In the genomic region with DNA sequence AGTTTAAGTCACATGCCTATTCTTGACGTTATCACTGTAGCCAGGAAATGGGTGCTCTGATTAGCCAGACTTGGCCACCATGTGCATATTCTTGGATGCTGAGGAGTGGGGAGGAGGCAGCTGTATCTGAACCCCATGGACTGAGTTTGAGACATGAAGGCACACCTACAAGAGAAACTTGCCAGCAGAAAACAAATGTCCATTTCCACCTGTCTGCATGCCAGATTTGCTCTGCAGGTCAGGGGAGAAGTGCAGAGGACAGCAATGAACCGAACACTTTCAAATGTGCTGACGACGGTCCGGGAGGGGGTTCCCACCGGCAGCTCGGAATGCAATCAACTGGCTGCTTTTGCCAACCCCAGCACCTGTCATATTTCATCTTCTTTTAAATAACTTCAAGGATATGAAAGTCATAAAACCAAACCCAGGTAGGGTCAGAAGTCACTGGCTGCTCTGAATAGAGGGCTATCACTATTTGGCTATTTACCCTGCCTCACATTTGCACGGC, we compare ENCODE assay signal across 21 cellular contexts.
DNase-seq lines count a peak whose midpoint lies in the region; ATAC-seq and TF ChIP-seq lines count a peak whose summit lies in the region.
"Had no signal": no experiment of that assay in that cellular context is flagged by ENCODE, and none has a peak within 500 bp of the region (broad histone marks: within the 10 kb centered on the region; RNA-seq: fewer than 3 reads in every experiment).

No MANE protein-coding gene starts in this region.

- no peaks in the 10 kb centered on the region for H3K9me2 ChIP-seq in MM.1S (replicated peaks; ENCODE audit: insufficient read depth, low read length)

- no peaks in the 10 kb centered on the region for H3K4me1 Mint-ChIP-seq in T-cell
- H3K4me1 Mint-ChIP-seq: CD14-positive monocyte; CD8-positive, alpha-beta memory T cell had no signal

- no peak for ATAC-seq in HG03108 (IDR thresholded peaks at IDR 0.05; ENCODE audit: unreplicated experiment)
- no peak for ATAC-seq in T-cell (replicated peaks in 1 of 4)
- ATAC-seq: A549, GM23338 had no signal

- no peaks in the 10 kb centered on the region for H3K79me2 ChIP-seq in MM.1S (ENCODE audit: low read length)

- no peaks in the 10 kb centered on the region for H3K4me1 ChIP-seq in MM.1S (ENCODE audit: low read length)
- H3K4me1 ChIP-seq: A549; BE2C; BLaER1 treated with 17β-estradiol and CSF1 and Interleukin-3, amounts not matched to agents 10 nM and 100 nM had no signal

- CTCF ChIA-PET in T-cell (lab: Charles Lee) = interaction anchor here in 1 of 2 donors (0.7 kb wide), 1 partner anchor 8 kb away, joined by 3 read pairs; no protein-coding TSS in a partner anchor

- no peaks in the 10 kb centered on the region for H3K9me3 ChIP-seq in MM.1S (replicated peaks; ENCODE audit: insufficient read depth, low read length)
- H3K9me3 ChIP-seq: A549; BE2C; BLaER1 treated with 17β-estradiol and CSF1 and Interleukin-3, amounts not matched to agents 10 nM and 100 nM had no signal

- peak; percentile 56 for DNase-seq in G401 (ENCODE audit: low spot score)
- DNase-seq in MM.1S = peak; percentile 30
- peak; percentile 52 for DNase-seq in cerebellar cortex (ENCODE audit: low spot score)
- DNase-seq in LoVo (ENCODE audit: low spot score) = no peak
- DNase-seq in T-cell = no peak
- DNase-seq: 8988T; ACHN; AML-193; BE2C; CD4-positive, alpha-beta T cell; CD8-positive, alpha-beta memory T cell; DMS 273 treated with DMSO at 0.1 percent for 48 hours; DMS79; EL; GF-D8; HCEC 1CT had no signal

- no peaks in the 10 kb centered on the region for H3K27me3 Mint-ChIP-seq in T-cell
- H3K27me3 Mint-ChIP-seq: CD4-positive, alpha-beta T cell; CD8-positive, alpha-beta memory T cell had no signal

- no peak overlapping the region for H2AFZ ChIP-seq in MM.1S (ENCODE audit: low read length)
- H2AFZ ChIP-seq: GM23338 had no signal

- H3K4me3 Mint-ChIP-seq in T-cell = no peak overlapping the region
- H3K4me3 Mint-ChIP-seq: CD14-positive monocyte; CD4-positive, alpha-beta T cell; CD8-positive, alpha-beta memory T cell; GM23338 had no signal

- H3K4me3 ChIP-seq in MM.1S (ENCODE audit: low read length) = no peak overlapping the region
- H3K4me3 ChIP-seq: A549; BLaER1 treated with 17β-estradiol and CSF1 and Interleukin-3, amounts not matched to agents 10 nM and 100 nM; GM23338 had no signal

- no peaks in the 10 kb centered on the region for H3K27me3 ChIP-seq in MM.1S (replicated peaks; ENCODE audit: insufficient read depth, low read length)
- H3K27me3 ChIP-seq: BE2C; BLaER1 treated with 17β-estradiol and CSF1 and Interleukin-3, amounts not matched to agents 10 nM and 100 nM had no signal

- H4K20me1 ChIP-seq in MM.1S (ENCODE audit: insufficient read depth, low read length) = no peaks in the 10 kb centered on the region
- H4K20me1 ChIP-seq: BLaER1 treated with 17β-estradiol and CSF1 and Interleukin-3, amounts not matched to agents 10 nM and 100 nM had no signal

- POLR2A ChIA-PET in T-cell (lab: Charles Lee) = no interaction called here

- in situ Hi-C loops in G401 (cut with HindIII; ENCODE audit: low sequenced_read_pairs) = no loop called here

- H3K36me3 ChIP-seq in MM.1S (replicated peaks; ENCODE audit: insufficient read depth, low read length) = no peaks in the 10 kb centered on the region
- H3K36me3 ChIP-seq: BE2C; BLaER1 treated with 17β-estradiol and CSF1 and Interleukin-3, amounts not matched to agents 10 nM and 100 nM had no signal

- H3K9ac ChIP-seq in MM.1S (ENCODE audit: low read length) = no peak overlapping the region
- H3K9ac ChIP-seq: BLaER1 treated with 17β-estradiol and CSF1 and Interleukin-3, amounts not matched to agents 10 nM and 100 nM had no signal

- no peaks in the 10 kb centered on the region for H3F3A ChIP-seq in MM.1S (ENCODE audit: insufficient read depth, low read length)

- peaks cover 0 to 9% (median 0%) of the 10 kb centered on the region in 3 donors for H3K9me3 Mint-ChIP-seq in T-cell
- H3K9me3 Mint-ChIP-seq: CD4-positive, alpha-beta T cell; GM23338 had no signal

- no peak overlapping the region for H3K4me2 ChIP-seq in MM.1S (ENCODE audit: low read depth, low read length)
- H3K4me2 ChIP-seq: A549; BLaER1 treated with 17β-estradiol and CSF1 and Interleukin-3, amounts not matched to agents 10 nM and 100 nM; GM23338 had no signal

- no peak overlapping the region for H3K27ac Mint-ChIP-seq in T-cell
- H3K27ac Mint-ChIP-seq: CD14-positive monocyte; CD4-positive, alpha-beta T cell; CD8-positive, alpha-beta memory T cell; GM23338 had no signal

- no peaks in the 10 kb centered on the region for H3K36me3 Mint-ChIP-seq in T-cell
- H3K36me3 Mint-ChIP-seq: CD14-positive monocyte; CD8-positive, alpha-beta memory T cell had no signal

- H3K27ac ChIP-seq in MM.1S (ENCODE audit: low read length) = no peak overlapping the region
- H3K27ac ChIP-seq: A549; BLaER1 treated with 17β-estradiol and CSF1 and Interleukin-3, amounts not matched to agents 10 nM and 100 nM had no signal

- no peak for TF ChIP-seq CTCF in MM.1S (IDR thresholded peaks at IDR 0.05; ENCODE audit: low read length)

Comparison
In these comparisons a context has a peak if more than half of its experiments do, and no peak if none do; other contexts are left out.
1. DNase-seq: peak in G401 (single experiment), MM.1S (single experiment) and cerebellar cortex (single experiment); none in LoVo (single experiment) and T-cell (0 of 34).